Comparison of ENCODE assay signal across 10 cellular contexts in genomic region chr2:28445448-28446258, GRCh38. TPM values are rescaled to one million over a fixed set of nuclear protein-coding genes. Genes with fewer than 3 reads are reported as not detected.
A peak's percentile ranks its signal among the peaks of the same experiment; 100 is the strongest.
DNase-seq lines count a peak whose midpoint lies in the region; ATAC-seq, FAIRE-seq and TF ChIP-seq lines count a peak whose summit lies in the region.
"Had no signal": no experiment of that assay in that cellular context is flagged by ENCODE, and none has a peak within 500 bp of the region (broad histone marks: within the 10 kb centered on the region; RNA-seq: fewer than 3 reads in every experiment).

No MANE protein-coding gene starts in this region.

- no peak for ATAC-seq in GM21360 (IDR thresholded peaks at IDR 0.05; ENCODE audit: unreplicated experiment)
- ATAC-seq in GM18517 (IDR thresholded peaks at IDR 0.05; ENCODE audit: unreplicated experiment): no peak

- H3K4ac ChIP-seq in mesendoderm (ENCODE audit: low read depth, low read length): no peak overlapping the region

- no peak for TF ChIP-seq CTCF in transverse colon (IDR thresholded peaks at IDR 0.05)

- H3K36me3 Mint-ChIP-seq in activated naive CD8-positive, alpha-beta T cell: no peaks in the 10 kb centered on the region

- no peak overlapping the region for H2AK5ac ChIP-seq in mesendoderm (ENCODE audit: low read length)

- H3K27ac Mint-ChIP-seq in activated naive CD8-positive, alpha-beta T cell: peak overlapping the region; percentile 22

- TF ChIP-seq EP300 in transverse colon (IDR thresholded peaks at IDR 0.05; ENCODE audit: low read depth): no peak

- no peak overlapping the region for H2AFZ ChIP-seq in ACC112 (ENCODE audit: low read length, unreplicated experiment)

- no peaks in the 10 kb centered on the region for H3K27me3 ChIP-seq in ACC112 (ENCODE audit: insufficient read depth, low read length)
- no peaks in the 10 kb centered on the region for H3K27me3 ChIP-seq in mesendoderm (ENCODE audit: insufficient read depth, low read length, poor library complexity)
- no peaks in the 10 kb centered on the region for H3K27me3 ChIP-seq in transverse colon

- H3K79me2 ChIP-seq in ACC112 (ENCODE audit: control insufficient read depth, insufficient read depth, low read length, unreplicated experiment): no peaks in the 10 kb centered on the region
- no peaks in the 10 kb centered on the region for H3K79me2 ChIP-seq in mesendoderm (ENCODE audit: control insufficient read depth, insufficient read depth, low read length)

- no peak overlapping the region for H2BK5ac ChIP-seq in mesendoderm (ENCODE audit: low read length)

- H3K4me3 Mint-ChIP-seq in activated naive CD8-positive, alpha-beta T cell: no peak overlapping the region

- H3K36me3 ChIP-seq in ACC112 (ENCODE audit: insufficient read depth, low read length): no peaks in the 10 kb centered on the region
- H3K36me3 ChIP-seq in mesendoderm (ENCODE audit: control insufficient read depth, insufficient read depth, low read length): no peaks in the 10 kb centered on the region
- H3K36me3 ChIP-seq in transverse colon: no peaks in the 10 kb centered on the region

- no peaks in the 10 kb centered on the region for H3K9me3 Mint-ChIP-seq in activated naive CD8-positive, alpha-beta T cell (ENCODE audit: low read depth)

- no peak overlapping the region for H4K5ac ChIP-seq in mesendoderm (ENCODE audit: low read length)

- TF ChIP-seq POLR2A in transverse colon (IDR thresholded peaks at IDR 0.05): no peak

- FAIRE-seq in HTR-8/SVneo (lab: Jason Lieb, UNC): peak; percentile 75

- peaks cover 46% of the 10 kb centered on the region for H3K4me1 Mint-ChIP-seq in activated naive CD8-positive, alpha-beta T cell (ENCODE audit: low read depth)

- H4K8ac ChIP-seq in mesendoderm (ENCODE audit: low read depth, low read length): no peak overlapping the region

- DNase-seq in HTR-8/SVneo (ENCODE audit: insufficient read length, low spot score): peak; percentile 83
- peak; percentile 74 for DNase-seq in mesendoderm
- no peak for DNase-seq in OCI-M1 (lab: John Stamatoyannopoulos, UW)
- DNase-seq in transverse colon: no peak
- DNase-seq: cerebellar nuclear complex had no signal

- no peak overlapping the region for H3K9ac ChIP-seq in mesendoderm (ENCODE audit: low read length)
- H3K9ac ChIP-seq: KMS-11 had no signal

- no peak overlapping the region for H3K18ac ChIP-seq in mesendoderm (ENCODE audit: low read length)

- H3K27ac ChIP-seq in ACC112 (ENCODE audit: low read depth, low read length) (peak overlapping the region; percentile 75), mesendoderm (ENCODE audit: low read depth, low read length) (no peak overlapping the region), transverse colon (no peak overlapping the region)
- H3K27ac ChIP-seq: KMS-11 had no signal

- H3K4me2 ChIP-seq in mesendoderm (ENCODE audit: low read length): no peak overlapping the region
- H3K4me2 ChIP-seq: KMS-11 had no signal

- no peak overlapping the region for H2BK120ac ChIP-seq in mesendoderm (ENCODE audit: low read depth, low read length)

- no peak overlapping the region for H3K23ac ChIP-seq in mesendoderm (ENCODE audit: low read length)

- H3K27me3 Mint-ChIP-seq in activated naive CD8-positive, alpha-beta T cell: no peaks in the 10 kb centered on the region

- in situ Hi-C loops in transverse colon (cut with MboI; ENCODE audit: low pct_ligation_motif_present in 1 of 4, low pct_unique_long_range_greater_than_20kb in 1 of 4, low sequenced_read_pairs in 3 of 4): loop anchor here in 1 of 4 donors (25.0 kb wide), 1 partner anchor 708 kb away; no protein-coding TSS in a partner anchor

- peaks cover 56% of the 10 kb centered on the region for H3K4me1 ChIP-seq in ACC112 (ENCODE audit: control insufficient read depth, insufficient read depth, low read length, unreplicated experiment)
- H3K4me1 ChIP-seq in mesendoderm (ENCODE audit: control insufficient read depth, low read depth, low read length): no peaks in the 10 kb centered on the region
- no peaks in the 10 kb centered on the region for H3K4me1 ChIP-seq in transverse colon

- no peaks in the 10 kb centered on the region for H3K79me1 ChIP-seq in mesendoderm (ENCODE audit: low read length)

- no peak overlapping the region for H3K56ac ChIP-seq in mesendoderm (ENCODE audit: low read length)

- no peak overlapping the region for H2BK15ac ChIP-seq in mesendoderm (replicated peaks; ENCODE audit: low read depth)

- H3K4me3 ChIP-seq in ACC112 (ENCODE audit: low read depth, low read length): peak overlapping the region; percentile 36; the same call in 1 of the 2 replicates
- H3K4me3 ChIP-seq in mesendoderm (ENCODE audit: low read length): no peak overlapping the region
- H3K4me3 ChIP-seq in transverse colon: no peak overlapping the region

- H3K9me3 ChIP-seq in transverse colon: no peaks in the 10 kb centered on the region

- intact Hi-C loops in transverse colon (cut with DNase I; ENCODE audit: low total_unique reads): no loop called here

- WGBS in mesendoderm (ENCODE audit: extremely low coverage, insufficient coverage, low lambda C conversion rate): no CpG with 5 or more reads among the region's 7 CpGs
- WGBS in transverse colon (ENCODE audit: low coverage in 1 of 2), 2 donors: 62 to 85% methylated on average over 3 to 7 of the region's 7 CpGs

RNA-seq across cellular contexts. Expression of gene PLB1, which starts 50.2 kb away (rescaled TPM):
- 0.31 TPM for polyA plus RNA-seq in mesendoderm (2013, experiment 1 of 2)
- polyA plus RNA-seq in mesendoderm (2013, experiment 2 of 2): 0.25 TPM
- total RNA-seq in transverse colon: 1 to 10 TPM in 2 of 4 donors, under 1 TPM in 2; 0.20 to 4.2 (median 1.8) TPM

RNA-seq across cellular contexts. Expression of gene FOSL2, which starts 53.0 kb away (rescaled TPM):
- polyA plus RNA-seq in mesendoderm (2013, experiment 1 of 2): 4.6 TPM
- 4.9 TPM for polyA plus RNA-seq in mesendoderm (2013, experiment 2 of 2)
- 100 to 1,000 TPM; 135 to 358 (median 233) TPM for total RNA-seq in transverse colon

Comparison
In these comparisons a context has a peak if more than half of its experiments do, and no peak if none do; other contexts are left out.
1. DNase-seq: peak in HTR-8/SVneo (single experiment) and mesendoderm (single experiment); none in OCI-M1 (single experiment) and transverse colon (single experiment).